8 cellular contexts compared by ENCODE assay signal in the genomic region with DNA sequence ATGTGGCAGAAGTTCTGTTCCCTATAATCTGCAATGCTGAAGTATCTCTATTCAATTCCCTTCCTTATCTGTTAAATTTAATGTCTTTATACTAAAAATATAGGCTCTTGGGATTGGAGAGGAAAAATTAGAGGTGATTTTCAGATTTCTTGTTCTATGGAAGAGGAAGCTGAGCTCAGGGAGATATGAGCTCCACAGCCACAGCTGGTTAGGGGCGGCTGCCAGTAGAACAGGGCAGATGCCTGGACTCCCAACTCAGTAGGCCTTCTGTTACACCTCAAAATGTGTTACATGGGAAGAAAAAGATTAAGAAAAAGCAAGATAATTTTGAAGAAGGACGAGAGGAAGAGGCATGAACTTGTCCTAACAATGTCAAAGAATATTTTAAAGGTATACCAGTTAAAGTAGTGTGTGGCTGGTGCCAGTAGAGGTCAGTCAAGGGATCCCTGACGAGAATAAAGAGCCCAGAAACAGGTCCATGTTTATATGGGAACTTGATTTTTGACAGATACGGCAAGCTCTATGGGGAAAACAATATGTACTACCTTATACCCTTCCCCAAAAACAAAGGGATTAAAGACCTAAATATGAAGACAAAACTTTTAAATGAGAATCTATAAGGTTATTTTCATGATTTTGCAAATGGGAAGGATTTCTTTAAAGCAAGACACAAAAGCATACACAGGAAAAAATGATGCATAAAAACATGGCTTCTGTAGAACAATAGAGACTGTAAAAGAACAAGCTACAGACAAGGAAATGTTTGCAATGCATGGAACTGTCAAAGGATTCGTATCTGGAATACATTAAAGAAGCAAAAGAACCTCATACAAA. TPM values are rescaled to one million over a fixed set of nuclear protein-coding genes. Genes with fewer than 3 reads are reported as not detected.
DNase-seq lines count a peak whose midpoint lies in the region; ATAC-seq, FAIRE-seq and TF ChIP-seq lines count a peak whose summit lies in the region.

No MANE protein-coding gene starts in this region.

- no peaks in the 10 kb centered on the region for H3K4me1 ChIP-seq in CD8-positive, alpha-beta T cell (ENCODE audit: insufficient read depth, low read length)
- H3K4me1 ChIP-seq in MM.1S (ENCODE audit: low read length) (peaks cover 18% of the 10 kb centered on the region), astrocyte (ENCODE audit: insufficient read depth, low read length) (peaks cover 4% of the 10 kb centered on the region), keratinocyte (ENCODE audit: control insufficient read depth, extremely low read depth, insufficient read depth, low read length) (peaks cover 6% of the 10 kb centered on the region)

- no peak overlapping the region for H3K4me3 Mint-ChIP-seq in CD8-positive, alpha-beta T cell
- H3K4me3 Mint-ChIP-seq in astrocyte (ENCODE audit: unreplicated experiment): no peak overlapping the region
- no peak overlapping the region for H3K4me3 Mint-ChIP-seq in T-helper 2 cell treated with Interferon-gamma antibody and Interleukin-4, amounts not matched to agents 5 μg/mL and 100 μg/mL, for 36 hours

- peaks cover 24% of the 10 kb centered on the region for H3K36me3 Mint-ChIP-seq in CD8-positive, alpha-beta T cell
- H3K36me3 Mint-ChIP-seq in astrocyte (ENCODE audit: low read depth, unreplicated experiment): peaks cover 2% of the 10 kb centered on the region
- peaks cover 19% of the 10 kb centered on the region for H3K36me3 Mint-ChIP-seq in T-helper 2 cell treated with Interferon-gamma antibody and Interleukin-4, amounts not matched to agents 5 μg/mL and 100 μg/mL, for 36 hours (ENCODE audit: low read depth)

- no peaks in the 10 kb centered on the region; the same call in 1 of the 2 replicates for H4K20me1 ChIP-seq in MM.1S (ENCODE audit: insufficient read depth, low read length)
- peaks cover 5% of the 10 kb centered on the region for H4K20me1 ChIP-seq in astrocyte (ENCODE audit: insufficient read depth, low read length)
- H4K20me1 ChIP-seq in keratinocyte (ENCODE audit: control insufficient read depth, extremely low read depth, insufficient read depth, low read length): no peaks in the 10 kb centered on the region

- peak; percentile 45 for TF ChIP-seq CTCF in CD8-positive, alpha-beta T cell (IDR thresholded peaks at IDR 0.05)
- TF ChIP-seq CTCF in MM.1S (IDR thresholded peaks at IDR 0.05; ENCODE audit: low read length) (peak; percentile 62), astrocyte (IDR thresholded peaks at IDR 0.05; ENCODE audit: insufficient read depth, low read depth, low read length) (peak; percentile 68), keratinocyte (optimal IDR thresholded peaks at IDR 0.05 in 1 of 3, IDR thresholded peaks at IDR 0.05 in 1 of 3, conservative IDR thresholded peaks at IDR 0.05 in 1 of 3; ENCODE audit: extremely low read depth in 1 of 3, insufficient read depth in 2 of 3, low read length in 3 of 3) (peak; percentile 28 to 60 (median 57))

- dilution Hi-C loops in keratinocyte (cut with MboI; ENCODE audit: extremely low pct_ligation_motif_present, low sequenced_read_pairs): no loop called here

- H3K9me2 ChIP-seq in MM.1S (replicated peaks; ENCODE audit: insufficient read depth, low read length): no peaks in the 10 kb centered on the region

- H3K27me3 ChIP-seq in CD8-positive, alpha-beta T cell (ENCODE audit: insufficient read depth, low read length): no peaks in the 10 kb centered on the region
- H3K27me3 ChIP-seq in MM.1S (replicated peaks; ENCODE audit: insufficient read depth, low read length) (no peaks in the 10 kb centered on the region), astrocyte (ENCODE audit: insufficient read depth, low read length) (no peaks in the 10 kb centered on the region), keratinocyte (ENCODE audit: control insufficient read depth, extremely low read depth, insufficient read depth, low read length) (no peaks in the 10 kb centered on the region)

- H3K27ac Mint-ChIP-seq in CD8-positive, alpha-beta T cell: peak overlapping the region; percentile 50
- peak overlapping the region; percentile 56 for H3K27ac Mint-ChIP-seq in astrocyte (ENCODE audit: unreplicated experiment)
- no peak overlapping the region for H3K27ac Mint-ChIP-seq in T-helper 2 cell treated with Interferon-gamma antibody and Interleukin-4, amounts not matched to agents 5 μg/mL and 100 μg/mL, for 36 hours

- H3K27me3 Mint-ChIP-seq in CD8-positive, alpha-beta T cell (ENCODE audit: low read depth): no peaks in the 10 kb centered on the region
- no peaks in the 10 kb centered on the region for H3K27me3 Mint-ChIP-seq in astrocyte (ENCODE audit: low read depth, unreplicated experiment)
- no peaks in the 10 kb centered on the region for H3K27me3 Mint-ChIP-seq in T-helper 2 cell treated with Interferon-gamma antibody and Interleukin-4, amounts not matched to agents 5 μg/mL and 100 μg/mL, for 36 hours (ENCODE audit: low read depth)

- CTCF ChIA-PET in CD8-positive, alpha-beta T cell (lab: Charles Lee): interaction anchor here (0.8 to 1.0 kb wide), 5 partner anchors 12 to 969 kb away, joined by 3 read pairs; no protein-coding TSS in a partner anchor

- H3K79me2 ChIP-seq in MM.1S (ENCODE audit: low read length) (no peaks in the 10 kb centered on the region), astrocyte (ENCODE audit: insufficient read depth, low read length) (no peaks in the 10 kb centered on the region), keratinocyte (ENCODE audit: control insufficient read depth, insufficient read depth, low read length) (no peaks in the 10 kb centered on the region)

- H2AFZ ChIP-seq in MM.1S (ENCODE audit: low read length): no peak overlapping the region
- H2AFZ ChIP-seq in astrocyte (ENCODE audit: low read depth, low read length): no peak overlapping the region
- no peak overlapping the region for H2AFZ ChIP-seq in keratinocyte (ENCODE audit: control insufficient read depth, low read length)

- intact Hi-C loops in CD8-positive, alpha-beta T cell (cut with DNase I, micrococcal nuclease): loop anchor here in 1 of 2 experiments (2.0 kb wide), 1 partner anchor 969 kb away; no protein-coding TSS in a partner anchor

- FAIRE-seq in astrocyte (lab: Jason Lieb, UNC) (peak; percentile 13), keratinocyte (lab: Jason Lieb, UNC) (peak; percentile 34)

- H3K9me1 ChIP-seq in keratinocyte (ENCODE audit: control insufficient read depth, extremely low read depth, insufficient read depth, low read length): peaks cover 2% of the 10 kb centered on the region

- H3K27ac ChIP-seq in CD8-positive, alpha-beta T cell (ENCODE audit: low read depth, low read length): no peak overlapping the region
- H3K27ac ChIP-seq in MM.1S (ENCODE audit: low read length) (no peak overlapping the region), astrocyte (ENCODE audit: low read depth, low read length) (no peak overlapping the region), keratinocyte (ENCODE audit: control insufficient read depth, insufficient read depth, low read length) (no peak overlapping the region)

- no peak for ATAC-seq in CD8-positive, alpha-beta T cell
- ATAC-seq in GM18868 (IDR thresholded peaks at IDR 0.05; ENCODE audit: unreplicated experiment): peak; percentile 31
- ATAC-seq in HG03139 (IDR thresholded peaks at IDR 0.05; ENCODE audit: unreplicated experiment): no peak

- POLR2A ChIA-PET in CD8-positive, alpha-beta T cell (lab: Charles Lee): no interaction called here

- H3K9ac ChIP-seq in MM.1S (ENCODE audit: low read length) (no peak overlapping the region), astrocyte (ENCODE audit: low read length) (no peak overlapping the region), keratinocyte (ENCODE audit: control insufficient read depth, extremely low read depth, insufficient read depth, low read length) (no peak overlapping the region)

- H3K36me3 ChIP-seq in CD8-positive, alpha-beta T cell (ENCODE audit: insufficient read depth, low read length): no peaks in the 10 kb centered on the region
- H3K36me3 ChIP-seq in MM.1S (replicated peaks; ENCODE audit: insufficient read depth, low read length) (no peaks in the 10 kb centered on the region), astrocyte (ENCODE audit: insufficient read depth, low read length) (peaks cover 5% of the 10 kb centered on the region), keratinocyte (ENCODE audit: control insufficient read depth in 2 of 2, extremely low read depth in 1 of 2, insufficient read depth in 2 of 2, low read length in 2 of 2) (peaks cover 0 to 1% of the 10 kb centered on the region in 2 experiments)

- no peaks in the 10 kb centered on the region for H3K9me3 Mint-ChIP-seq in CD8-positive, alpha-beta T cell
- no peaks in the 10 kb centered on the region for H3K9me3 Mint-ChIP-seq in astrocyte (ENCODE audit: unreplicated experiment)
- no peaks in the 10 kb centered on the region for H3K9me3 Mint-ChIP-seq in T-helper 2 cell treated with Interferon-gamma antibody and Interleukin-4, amounts not matched to agents 5 μg/mL and 100 μg/mL, for 36 hours

- H3K4me3 ChIP-seq in CD8-positive, alpha-beta T cell (ENCODE audit: low read depth, low read length): no peak overlapping the region
- H3K4me3 ChIP-seq in MM.1S (ENCODE audit: low read length): no peak overlapping the region
- H3K4me3 ChIP-seq in astrocyte (ENCODE audit: insufficient read depth, low read depth, low read length): no peak overlapping the region
- no peak overlapping the region for H3K4me3 ChIP-seq in keratinocyte (ENCODE audit: control insufficient read depth in 2 of 3, extremely low read depth in 1 of 3, insufficient read depth in 2 of 3, low read depth in 1 of 3, low read length in 3 of 3)

- H3K4me2 ChIP-seq in MM.1S (ENCODE audit: low read depth, low read length): no peak overlapping the region
- no peak overlapping the region for H3K4me2 ChIP-seq in astrocyte (ENCODE audit: low read length)
- H3K4me2 ChIP-seq in keratinocyte (ENCODE audit: control insufficient read depth, extremely low read depth, insufficient read depth, low read depth, low read length): no peak overlapping the region

- no peak for DNase-seq in CD8-positive, alpha-beta T cell
- DNase-seq in MM.1S (peak; percentile 13), astrocyte (ENCODE audit: low read depth) (no peak), keratinocyte (ENCODE audit: low read depth, low spot score) (no peak)
- no peak for DNase-seq in T-helper 2 cell treated with Interferon-gamma antibody and Interleukin-4, amounts not matched to agents 5 μg/mL and 100 μg/mL, for 36 hours (ENCODE audit: low spot score)
- DNase-seq in effector CD4-positive, alpha-beta T cell: no peak

- H3F3A ChIP-seq in MM.1S (ENCODE audit: insufficient read depth, low read length): peaks cover 15% of the 10 kb centered on the region

- no peaks in the 10 kb centered on the region for H3K4me1 Mint-ChIP-seq in CD8-positive, alpha-beta T cell (ENCODE audit: low read depth)
- H3K4me1 Mint-ChIP-seq in astrocyte (ENCODE audit: low read depth, unreplicated experiment): peaks cover 38% of the 10 kb centered on the region
- peaks cover 16% of the 10 kb centered on the region for H3K4me1 Mint-ChIP-seq in T-helper 2 cell treated with Interferon-gamma antibody and Interleukin-4, amounts not matched to agents 5 μg/mL and 100 μg/mL, for 36 hours (ENCODE audit: low read depth)

- H3K9me3 ChIP-seq in CD8-positive, alpha-beta T cell (ENCODE audit: low read length): no peaks in the 10 kb centered on the region
- H3K9me3 ChIP-seq in MM.1S (replicated peaks; ENCODE audit: insufficient read depth, low read length): no peaks in the 10 kb centered on the region
- H3K9me3 ChIP-seq in astrocyte (ENCODE audit: insufficient read depth, low read depth, low read length): no peaks in the 10 kb centered on the region
- no peaks in the 10 kb centered on the region for H3K9me3 ChIP-seq in keratinocyte (ENCODE audit: control insufficient read depth, low read depth, low read length)

RNA-seq across cellular contexts. Expression of a gene that starts 28.7 kb away (rescaled TPM):
- total RNA-seq in CD8-positive, alpha-beta T cell: 10 to 100 TPM; 55.7 to 56.6 TPM
- total RNA-seq in astrocyte: 58.9 and 66.4 TPM in 2 replicates
- polyA plus RNA-seq in keratinocyte: 13.3 to 29.6 TPM (median 28.5 TPM) in 3 replicates
- polyA plus RNA-seq in keratinocyte (2011; ENCODE audit: low read depth): 68.9 TPM
- polyA plus RNA-seq in keratinocyte (2011; cell fraction: cytosol; rRNA removed): 24.5 and 27.9 TPM in 2 replicates
- polyA plus RNA-seq in keratinocyte (2011; cell fraction: nucleus; rRNA removed): 11.6 and 20.5 TPM in 2 replicates
- 24.2 and 36.4 TPM in 2 replicates for polyA plus RNA-seq in keratinocyte (2012; ENCODE audit: low replicate concordance)
- 4.2 to 12.1 TPM (median 6.1 TPM) in 3 replicates for polyA minus RNA-seq in keratinocyte
- polyA minus RNA-seq in keratinocyte (2011; cell fraction: cytosol; rRNA and poly(A)+ RNA removed): 14.6 TPM
- polyA minus RNA-seq in keratinocyte (2011; cell fraction: nucleus; rRNA and poly(A)+ RNA removed): 6.3 and 11.2 TPM in 2 replicates

RNA-seq across cellular contexts. Expression of a gene that starts 42.6 kb away (rescaled TPM):
- 10 to 100 TPM; 34.9 to 40.9 TPM for total RNA-seq in CD8-positive, alpha-beta T cell
- 27.3 and 28.6 TPM in 2 replicates for total RNA-seq in astrocyte
- polyA plus RNA-seq in keratinocyte: 25.4 to 63.0 TPM (median 27.3 TPM) in 3 replicates
- 48.2 TPM for polyA plus RNA-seq in keratinocyte (2011; ENCODE audit: low read depth)
- 19.7 and 45.7 TPM in 2 replicates for polyA plus RNA-seq in keratinocyte (2011; cell fraction: cytosol; rRNA removed)
- 19.8 and 33.1 TPM in 2 replicates for polyA plus RNA-seq in keratinocyte (2011; cell fraction: nucleus; rRNA removed)
- 20.7 and 26.5 TPM in 2 replicates for polyA plus RNA-seq in keratinocyte (2012; ENCODE audit: low replicate concordance)
- 2.3 to 23.1 TPM (median 8.8 TPM) in 3 replicates for polyA minus RNA-seq in keratinocyte
- 13.2 TPM for polyA minus RNA-seq in keratinocyte (2011; cell fraction: cytosol; rRNA and poly(A)+ RNA removed)
- polyA minus RNA-seq in keratinocyte (2011; cell fraction: nucleus; rRNA and poly(A)+ RNA removed): 9.8 and 14.8 TPM in 2 replicates

RNA-seq across cellular contexts. Expression of a gene that starts 42.8 kb away (rescaled TPM):
- total RNA-seq in CD8-positive, alpha-beta T cell: 10 to 100 TPM; 34.7 to 35.4 TPM
- total RNA-seq in astrocyte: 19.7 and 20.2 TPM in 2 replicates
- 14.4 to 23.1 TPM (median 14.9 TPM) in 3 replicates for polyA plus RNA-seq in keratinocyte
- polyA plus RNA-seq in keratinocyte (2011; ENCODE audit: low read depth): 1.7 TPM
- polyA plus RNA-seq in keratinocyte (2011; cell fraction: cytosol; rRNA removed): 9.4 and 16.6 TPM in 2 replicates
- polyA plus RNA-seq in keratinocyte (2011; cell fraction: nucleus; rRNA removed): 11.6 and 12.4 TPM in 2 replicates
- 12.8 and 16.2 TPM in 2 replicates for polyA plus RNA-seq in keratinocyte (2012; ENCODE audit: low replicate concordance)
- polyA minus RNA-seq in keratinocyte: 9.5 to 15.9 TPM (median 12.2 TPM) in 3 replicates
- 19.2 TPM for polyA minus RNA-seq in keratinocyte (2011; cell fraction: cytosol; rRNA and poly(A)+ RNA removed)
- 6.1 and 8.0 TPM in 2 replicates for polyA minus RNA-seq in keratinocyte (2011; cell fraction: nucleus; rRNA and poly(A)+ RNA removed)
